1 cellular context compared by ENCODE assay signal in genomic region chr10:131676448-131676847, GRCh38.
TF ChIP-seq lines count a peak whose summit lies in the region.

No MANE protein-coding gene starts in this region.

TF ChIP-seq in WTC11, 78 proteins besides CTCF, POLR2A, EP300 and RAD21:
- TF ChIP-seq USF2 (CRISPR knock-in tag; IDR thresholded peaks at IDR 0.05) (no peak), OVOL2 (CRISPR knock-in tag; IDR thresholded peaks at IDR 0.05; ENCODE audit: borderline replicate concordance) (no peak), CREB1 (CRISPR knock-in tag; IDR thresholded peaks at IDR 0.05) (no peak), CREM (CRISPR knock-in tag; IDR thresholded peaks at IDR 0.05) (no peak), ELF4 (CRISPR knock-in tag; IDR thresholded peaks at IDR 0.05; ENCODE audit: low read depth) (no peak), IRF1 (CRISPR knock-in tag; IDR thresholded peaks at IDR 0.05) (no peak), RORB (CRISPR knock-in tag; IDR thresholded peaks at IDR 0.05) (no peak), ATF2 (CRISPR knock-in tag; IDR thresholded peaks at IDR 0.05; ENCODE audit: borderline replicate concordance, low read depth) (no peak), KAT7 (CRISPR knock-in tag; IDR thresholded peaks at IDR 0.05; ENCODE audit: borderline replicate concordance) (no peak), FOXP4 (CRISPR knock-in tag; IDR thresholded peaks at IDR 0.05) (no peak), ZNF423 (CRISPR knock-in tag; IDR thresholded peaks at IDR 0.05) (no peak), ATF3 (CRISPR knock-in tag; conservative IDR thresholded peaks at IDR 0.05) (no peak), ZNF263 (CRISPR knock-in tag; IDR thresholded peaks at IDR 0.05; ENCODE audit: low read depth) (no peak), HMGA2 (CRISPR knock-in tag; IDR thresholded peaks at IDR 0.05) (no peak), ZNF281 (CRISPR knock-in tag; IDR thresholded peaks at IDR 0.05) (no peak), ZBTB43 (CRISPR knock-in tag; IDR thresholded peaks at IDR 0.05) (no peak), PRDM15 (CRISPR knock-in tag; IDR thresholded peaks at IDR 0.05) (no peak), MLX (CRISPR knock-in tag; IDR thresholded peaks at IDR 0.05) (no peak), ATF6 (CRISPR knock-in tag; IDR thresholded peaks at IDR 0.05) (no peak)
